In genomic region chrX:2410279-2411020, GRCh38 we compare ENCODE assay signal across 34 cellular contexts.
DNase-seq lines count a peak whose midpoint lies in the region; ATAC-seq, FAIRE-seq and TF ChIP-seq lines count a peak whose summit lies in the region.
"Had no signal": no experiment of that assay in that cellular context is flagged by ENCODE, and none has a peak within 500 bp of the region (broad histone marks: within the 10 kb centered on the region; RNA-seq: fewer than 3 reads in every experiment).

No MANE protein-coding gene starts in this region.

- H3K36me3 ChIP-seq in HCT116 (ENCODE audit: control insufficient read depth in 1 of 2, insufficient read depth in 2 of 2, low read length in 2 of 2) (peaks cover 0 to 5% of the 10 kb centered on the region in 2 experiments; a peak in 1 of 4 replicates), H1 (ENCODE audit: control insufficient read depth in 2 of 4, insufficient read depth in 4 of 4, low read length in 3 of 4) (peaks cover 0 to 22% (median 8%) of the 10 kb centered on the region in 4 experiments; a peak in 5 of 8 replicates), mesendoderm (ENCODE audit: control insufficient read depth, insufficient read depth, low read length) (peaks cover 2% of the 10 kb centered on the region), left ventricle myocardium inferior (peaks cover 43% of the 10 kb centered on the region)
- H3K36me3 ChIP-seq: BE2C had no signal

- H4K5ac ChIP-seq in H1 (ENCODE audit: insufficient read length, low read depth, low read length), result no peak overlapping the region
- no peak overlapping the region for H4K5ac ChIP-seq in mesendoderm (ENCODE audit: low read length)

- H4K20me1 ChIP-seq in HCT116 (ENCODE audit: insufficient read depth) (no peaks in the 10 kb centered on the region), H1 (replicated peaks in 1 of 2; ENCODE audit: control insufficient read depth in 1 of 2, insufficient read depth in 2 of 2, low read length in 2 of 2) (no peaks in the 10 kb centered on the region)

- H3K4me1 ChIP-seq in HCT116 (ENCODE audit: control insufficient read depth in 1 of 2, insufficient read depth in 2 of 2, low read length in 2 of 2), result peaks cover 19 to 23% of the 10 kb centered on the region in 2 experiments
- H3K4me1 ChIP-seq in H1 (replicated peaks in 1 of 4; ENCODE audit: control insufficient read depth in 3 of 4, insufficient read depth in 4 of 4, low read length in 3 of 4), result no peaks in the 10 kb centered on the region
- no peaks in the 10 kb centered on the region for H3K4me1 ChIP-seq in mesendoderm (ENCODE audit: control insufficient read depth, low read depth, low read length)
- H3K4me1 ChIP-seq in left ventricle myocardium inferior, result no peaks in the 10 kb centered on the region
- H3K4me1 ChIP-seq: BE2C, esophagus muscularis mucosa, heart left ventricle, lower lobe of right lung, psoas muscle, sigmoid colon, tibial artery had no signal

- H2BK5ac ChIP-seq in H1 (ENCODE audit: low read depth, low read length), result no peak overlapping the region
- no peak overlapping the region for H2BK5ac ChIP-seq in mesendoderm (ENCODE audit: low read length)

- in situ Hi-C loops in KBM-7 (cut with MboI; ENCODE audit: low pct_unique_long_range_greater_than_20kb, low sequenced_read_pairs), result no loop called here

- no peak overlapping the region for H3K23ac ChIP-seq in H1 (ENCODE audit: insufficient read length)
- no peak overlapping the region for H3K23ac ChIP-seq in mesendoderm (ENCODE audit: low read length)

- CTCF ChIA-PET in HCT116 (lab: Charles Lee) (no interaction called here), H1 (lab: Charles Lee; ENCODE audit: partially characterized antibody) (no interaction called here)

- H3K79me2 ChIP-seq in HCT116 (ENCODE audit: insufficient read depth, low read length) (no peaks in the 10 kb centered on the region), H1 (ENCODE audit: control insufficient read depth in 1 of 2, insufficient read depth in 2 of 2, low read length in 2 of 2) (peaks cover 6 to 10% of the 10 kb centered on the region in 2 experiments; a peak in 2 of 4 replicates), mesendoderm (ENCODE audit: control insufficient read depth, insufficient read depth, low read length) (no peaks in the 10 kb centered on the region)

- DNase-seq in HCT116 (ENCODE audit: low read depth, low spot score) (no peak), H1 (ENCODE audit: low read depth in 1 of 2, low spot score in 2 of 2) (no peak), mesendoderm (peak; percentile 66), progenitor cell of endocrine pancreas (ENCODE audit: low spot score, unreplicated experiment) (no peak), left ventricle myocardium inferior (no peak), KBM-7 (no peak), natural killer cell (no peak)
- DNase-seq: ACHN; activated naive CD8-positive, alpha-beta T cell treated with anti-CD3 and anti-CD28 coated beads, Interleukin-2, amount 50 U/mL, for 24 hours; activated T-cell treated with anti-CD3 and anti-CD28 coated beads, Interleukin-2, amount 50 U/mL, for 48 hours; BE2C; central memory CD4-positive, alpha-beta T cell; DMS53; endodermal cell; foreskin melanocyte; heart left ventricle; lower lobe of right lung; NCI-H1048; NCI-H2107; psoas muscle; Right ventricle myocardium superior; sigmoid colon; stimulated activated CD4-positive, alpha-beta T cell treated with anti-CD3 and anti-CD28 coated beads, Interleukin-4, amount 100 ng/mL, for 24 hours; tibial artery had no signal

- no peak overlapping the region for H2BK15ac ChIP-seq in H1 (ENCODE audit: low read length)
- no peak overlapping the region for H2BK15ac ChIP-seq in mesendoderm (replicated peaks; ENCODE audit: low read depth)

- H3K4ac ChIP-seq in H1 (replicated peaks; ENCODE audit: insufficient read length, low read depth, low read length), result no peak overlapping the region
- no peak overlapping the region for H3K4ac ChIP-seq in mesendoderm (ENCODE audit: low read depth, low read length)

- no peak for TF ChIP-seq CTCF in HCT116 (IDR thresholded peaks at IDR 0.05 in 2 of 3, conservative IDR thresholded peaks at IDR 0.05 in 1 of 3; ENCODE audit: borderline replicate concordance in 1 of 3, insufficient read depth in 1 of 3, low read depth in 2 of 3, low read length in 2 of 3)
- TF ChIP-seq CTCF in H1 (IDR thresholded peaks at IDR 0.05; ENCODE audit: control extremely low read depth in 1 of 3, insufficient read depth in 1 of 3, low read depth in 1 of 3, low read length in 3 of 3), result no peak
- no peak for TF ChIP-seq CTCF in progenitor cell of endocrine pancreas (IDR thresholded peaks at IDR 0.05; ENCODE audit: unreplicated experiment)
- TF ChIP-seq CTCF in left ventricle myocardium inferior (IDR thresholded peaks at IDR 0.05; ENCODE audit: borderline replicate concordance), result no peak
- no peak for TF ChIP-seq CTCF in natural killer cell (IDR thresholded peaks at IDR 0.05)

- no peak overlapping the region for H4K91ac ChIP-seq in H1 (replicated peaks; ENCODE audit: insufficient read length, low read length)

- no peaks in the 10 kb centered on the region for H3K27me3 ChIP-seq in HCT116 (ENCODE audit: insufficient read depth, low read length)
- H3K27me3 ChIP-seq in H1 (replicated peaks in 1 of 4; ENCODE audit: control insufficient read depth in 3 of 4, extremely low read depth in 1 of 4, insufficient read depth in 3 of 4, low read length in 3 of 4), result no peaks in the 10 kb centered on the region
- H3K27me3 ChIP-seq in mesendoderm (ENCODE audit: insufficient read depth, low read length, poor library complexity), result no peaks in the 10 kb centered on the region
- no peaks in the 10 kb centered on the region for H3K27me3 ChIP-seq in left ventricle myocardium inferior (ENCODE audit: low read depth)
- H3K27me3 ChIP-seq: BE2C, esophagus muscularis mucosa, heart left ventricle, neutrophil, sigmoid colon, tibial artery had no signal

- H2BK120ac ChIP-seq in H1 (replicated peaks; ENCODE audit: low read depth, low read length) (no peak overlapping the region), mesendoderm (ENCODE audit: low read depth, low read length) (no peak overlapping the region)

- peaks cover 36% of the 10 kb centered on the region for H3K36me3 Mint-ChIP-seq in progenitor cell of endocrine pancreas (ENCODE audit: insufficient read depth)
- H3K36me3 Mint-ChIP-seq in natural killer cell, result peaks cover 10% of the 10 kb centered on the region

- 0 out of 2 replicates have a peak overlapping the region, but pooled peaks have one; percentile 39 for H2BK12ac ChIP-seq in H1 (ENCODE audit: low read depth, low read length)

- H3K4me3 ChIP-seq in HCT116 (replicated peaks in 1 of 2; ENCODE audit: low read depth in 1 of 2, low read length in 2 of 2) (peak overlapping the region in 1 of 2 experiments; percentile 7; a peak in 1 of 4 replicates), H1 (ENCODE audit: extremely low read depth in 1 of 4, insufficient read depth in 2 of 4, low read depth in 3 of 4, low read length in 4 of 4) (no peak overlapping the region), mesendoderm (ENCODE audit: low read length) (no peak overlapping the region), left ventricle myocardium inferior (no peak overlapping the region)
- H3K4me3 ChIP-seq: esophagus muscularis mucosa, heart left ventricle, lower lobe of right lung, psoas muscle, sigmoid colon, tibial artery had no signal

- TF ChIP-seq EP300 in H1 (IDR thresholded peaks at IDR 0.05; ENCODE audit: borderline replicate concordance in 1 of 2, low read depth in 2 of 2, low read length in 2 of 2), result no peak

- intact Hi-C loops in HCT116 (cut with micrococcal nuclease), result no loop called here
- intact Hi-C loops in left ventricle myocardium inferior (cut with micrococcal nuclease), result no loop called here
- intact Hi-C loops in natural killer cell (cut with micrococcal nuclease), result no loop called here

- no peak overlapping the region for H3K14ac ChIP-seq in H1 (ENCODE audit: insufficient read length)

- H3K27ac ChIP-seq in HCT116 (ENCODE audit: low read depth, low read length) (peak overlapping the region; percentile 61), H1 (ENCODE audit: low read depth, low read length) (no peak overlapping the region), mesendoderm (ENCODE audit: low read depth, low read length) (peak overlapping the region; percentile 12), left ventricle myocardium inferior (replicated peaks) (no peak overlapping the region)
- H3K27ac ChIP-seq: esophagus muscularis mucosa, heart left ventricle, lower lobe of right lung, neutrophil, psoas muscle, sigmoid colon, tibial artery had no signal

- no peaks in the 10 kb centered on the region for H3K9me2 ChIP-seq in HCT116 (ENCODE audit: insufficient read depth)

- TF ChIP-seq RAD21 in HCT116 (IDR thresholded peaks at IDR 0.05; ENCODE audit: low read depth) (no peak), H1 (IDR thresholded peaks at IDR 0.05 in 1 of 2, conservative IDR thresholded peaks at IDR 0.05 in 1 of 2; ENCODE audit: low read depth in 2 of 2, low read length in 2 of 2) (no peak)

- H3K56ac ChIP-seq in H1 (replicated peaks; ENCODE audit: insufficient read length, low read depth, low read length) (no peak overlapping the region), mesendoderm (ENCODE audit: low read length) (no peak overlapping the region)

- H3K9me3 ChIP-seq in HCT116 (ENCODE audit: control insufficient read depth in 1 of 2, insufficient read depth in 1 of 2, low read depth in 1 of 2, low read length in 2 of 2) (no peaks in the 10 kb centered on the region), H1 (ENCODE audit: insufficient read depth in 2 of 2, low read depth in 1 of 2, low read length in 1 of 2) (peaks cover 11 to 16% of the 10 kb centered on the region in 2 experiments), left ventricle myocardium inferior (replicated peaks) (peaks cover 9% of the 10 kb centered on the region)
- H3K9me3 ChIP-seq: BE2C, neutrophil, psoas muscle, tibial artery had no signal

- RAD21 ChIA-PET in HCT116 (lab: Charles Lee; ENCODE audit: low non-redundant PET in 1 of 2, low total read pairs in 2 of 2, uncharacterized antibody in 2 of 2, unreplicated experiment in 2 of 2), result no interaction called here

- no peak overlapping the region; the same call in 1 of the 2 replicates for H3K18ac ChIP-seq in H1 (ENCODE audit: extremely low read depth, low read length)
- H3K18ac ChIP-seq in mesendoderm (ENCODE audit: low read length), result no peak overlapping the region

- H2BK20ac ChIP-seq in H1 (ENCODE audit: low read length), result no peak overlapping the region

- H4K8ac ChIP-seq in H1 (ENCODE audit: extremely low read depth, insufficient read depth, low read length) (no peak overlapping the region), mesendoderm (ENCODE audit: low read depth, low read length) (no peak overlapping the region)

- POLR2A ChIA-PET in HCT116 (lab: Charles Lee) (no interaction called here), H1 (lab: Charles Lee; ENCODE audit: partially characterized antibody) (no interaction called here)

- H3K9me3 Mint-ChIP-seq in progenitor cell of endocrine pancreas (ENCODE audit: low read depth), result peaks cover 4% of the 10 kb centered on the region
- no peaks in the 10 kb centered on the region for H3K9me3 Mint-ChIP-seq in natural killer cell

- H3K23me2 ChIP-seq in H1 (ENCODE audit: low read depth, low read length), result peaks cover 10% of the 10 kb centered on the region; the same call in 1 of the 2 replicates

- FAIRE-seq in H1 (lab: Jason Lieb, UNC), result no peak
- FAIRE-seq: G401.6, keratinocyte, TTC549 had no signal

- WGBS in H1 (ENCODE audit: extremely low coverage in 1 of 2, insufficient coverage in 1 of 2, insufficient read length in 1 of 2, insufficient replicate concordance in 2 of 2, low coverage in 1 of 2, low lambda C conversion rate in 2 of 2, missing lambda C conversion rate in 1 of 2), 2 experiments, result 85% methylated on average over 12 of the region's 12 CpGs; no CpG with 5 or more reads in 1 of the 2 experiments
- no CpG with 5 or more reads among the region's 12 CpGs for WGBS in mesendoderm (ENCODE audit: extremely low coverage, insufficient coverage, low lambda C conversion rate)

- H3K4me1 Mint-ChIP-seq in progenitor cell of endocrine pancreas (ENCODE audit: low read depth) (peaks cover 10% of the 10 kb centered on the region), natural killer cell (no peaks in the 10 kb centered on the region)
- H3K4me1 Mint-ChIP-seq: activated naive CD8-positive, alpha-beta T cell treated with anti-CD3 and anti-CD28 coated beads, Interleukin-2, amount 50 U/mL, for 24 hours had no signal

- no peak overlapping the region for H3K4me3 Mint-ChIP-seq in progenitor cell of endocrine pancreas (ENCODE audit: low read depth)
- H3K4me3 Mint-ChIP-seq in natural killer cell, result no peak overlapping the region
- H3K4me3 Mint-ChIP-seq: activated naive CD8-positive, alpha-beta T cell treated with anti-CD3 and anti-CD28 coated beads, Interleukin-2, amount 50 U/mL, for 24 hours; dendritic cell treated with granulocyte-macrophage colony-stimulating factor and Interleukin-4, amounts not matched to agents 40 ng/mL and 50 ng/mL, for 4 days; endodermal cell; T-helper 1 cell treated with Interleukin-12 subunit alpha and Interleukin-12 subunit beta and Interleukin-4 antibody, amounts not matched to agents 30 μg/mL and 1 μg/mL, for 36 hours had no signal

- H2AK5ac ChIP-seq in H1 (ENCODE audit: low read depth, low read length) (no peak overlapping the region), mesendoderm (ENCODE audit: low read length) (no peak overlapping the region)

- ATAC-seq in HCT116 (peak; percentile 76), HG03196 (IDR thresholded peaks at IDR 0.05; ENCODE audit: unreplicated experiment) (no peak), natural killer cell (no peak)
- ATAC-seq: activated naive CD8-positive, alpha-beta T cell treated with anti-CD3 and anti-CD28 coated beads, Interleukin-2, amount 50 U/mL, for 24 hours; heart left ventricle; lower lobe of right lung; Panc1; psoas muscle; SK-N-SH treated with all-trans-retinoic acid at 6 μM for 48 hours had no signal

- peak overlapping the region; percentile 22; the same call in 1 of the 2 replicates for H3K9ac ChIP-seq in HCT116 (ENCODE audit: low read length)
- no peak overlapping the region; a peak in 1 of 7 replicates for H3K9ac ChIP-seq in H1 (replicated peaks in 1 of 4; ENCODE audit: extremely low read depth in 1 of 4, low read depth in 3 of 4, low read length in 3 of 4)
- no peak overlapping the region for H3K9ac ChIP-seq in mesendoderm (ENCODE audit: low read length)

- H3K79me1 ChIP-seq in H1 (ENCODE audit: low read depth, low read length) (no peaks in the 10 kb centered on the region), mesendoderm (ENCODE audit: low read length) (peaks cover 6% of the 10 kb centered on the region)

- H3K4me2 ChIP-seq in HCT116 (ENCODE audit: low read length) (peak overlapping the region; percentile 62), H1 (ENCODE audit: insufficient read depth in 1 of 2, low read depth in 2 of 2, low read length in 2 of 2) (no peak overlapping the region), mesendoderm (ENCODE audit: low read length) (no peak overlapping the region)

- H3K27ac Mint-ChIP-seq in progenitor cell of endocrine pancreas (peak overlapping the region; percentile 38), natural killer cell (no peak overlapping the region)
- H3K27ac Mint-ChIP-seq: activated naive CD8-positive, alpha-beta T cell treated with anti-CD3 and anti-CD28 coated beads, Interleukin-2, amount 50 U/mL, for 24 hours; dendritic cell treated with granulocyte-macrophage colony-stimulating factor and Interleukin-4, amounts not matched to agents 40 ng/mL and 50 ng/mL, for 4 days; endodermal cell; T-helper 1 cell treated with Interleukin-12 subunit alpha and Interleukin-12 subunit beta and Interleukin-4 antibody, amounts not matched to agents 30 μg/mL and 1 μg/mL, for 36 hours had no signal

- no peaks in the 10 kb centered on the region for H3K27me3 Mint-ChIP-seq in progenitor cell of endocrine pancreas
- H3K27me3 Mint-ChIP-seq in natural killer cell (ENCODE audit: low read depth in 2 of 2), result no peaks in the 10 kb centered on the region
- H3K27me3 Mint-ChIP-seq: activated naive CD8-positive, alpha-beta T cell treated with anti-CD3 and anti-CD28 coated beads, Interleukin-2, amount 50 U/mL, for 24 hours; dendritic cell treated with granulocyte-macrophage colony-stimulating factor and Interleukin-4, amounts not matched to agents 40 ng/mL and 50 ng/mL, for 4 days had no signal

- no peak overlapping the region for H2AFZ ChIP-seq in HCT116 (ENCODE audit: low read depth, low read length, poor library complexity, severe bottlenecking)
- H2AFZ ChIP-seq in H1 (ENCODE audit: low read length), result no peak overlapping the region

- no peak for TF ChIP-seq POLR2A in HCT116 (IDR thresholded peaks at IDR 0.05; ENCODE audit: borderline replicate concordance, extremely low read depth, insufficient read depth, insufficient read length)
- TF ChIP-seq POLR2A in H1 (IDR thresholded peaks at IDR 0.05; ENCODE audit: control extremely low read depth in 1 of 2, low read depth in 2 of 2, low read length in 2 of 2), result no peak

- BruUV-seq in HCT116 (replicated peaks; lab: Mats Ljungman, UMichigan), result no TSS peak

Comparison
In these comparisons a context has a peak if more than half of its experiments do, and no peak if none do; other contexts are left out.
1. H3K27ac ChIP-seq: peak in HCT116 (single experiment) and mesendoderm (single experiment); none in H1 (single experiment) and left ventricle myocardium inferior (single experiment).
2. Of the 16 proteins assayed by ChIP-seq in both H1 and HCT116: peak only in H1: none; only in HCT116: JUND; in both: none; in neither: 15.